9 cellular contexts compared by ENCODE assay signal in the genomic region with DNA sequence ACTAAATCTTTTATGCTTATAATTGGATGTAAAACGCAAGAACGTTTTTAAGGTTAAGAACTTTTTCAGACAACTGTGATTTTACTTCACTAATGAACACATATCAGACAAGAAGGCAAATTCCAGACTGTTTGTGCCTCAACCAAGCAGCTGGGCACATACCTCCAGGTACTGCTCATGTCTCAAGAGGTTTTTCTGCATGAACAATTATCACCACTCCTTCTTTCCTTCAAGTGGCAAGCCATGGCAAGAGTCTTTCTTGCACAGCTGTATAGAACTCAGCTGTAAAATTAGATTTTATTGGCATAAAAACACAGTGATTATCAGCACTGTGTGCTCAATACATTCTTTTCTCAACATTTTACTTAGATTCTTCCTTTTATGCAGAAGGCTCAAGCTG.
DNase-seq lines count a peak whose midpoint lies in the region; ATAC-seq and TF ChIP-seq lines count a peak whose summit lies in the region.
"Had no signal": no experiment of that assay in that cellular context is flagged by ENCODE, and none has a peak within 500 bp of the region (broad histone marks: within the 10 kb centered on the region; RNA-seq: fewer than 3 reads in every experiment).

No MANE protein-coding gene starts in this region.

- peaks cover 82% of the 10 kb centered on the region for H3K4me1 Mint-ChIP-seq in activated CD4-positive, alpha-beta T cell treated with anti-CD3 and anti-CD28 coated beads, Interleukin-2, amount 10 ng/mL, durations not matched to agents 7 days and 5 days

- no peak overlapping the region for H3K4me3 ChIP-seq in liver (ENCODE audit: low read depth in 1 of 3, low read length in 3 of 3)
- H3K4me3 ChIP-seq in adrenal gland, result no peak overlapping the region
- H3K4me3 ChIP-seq: ovary had no signal

- no peak for TF ChIP-seq CTCF in liver (IDR thresholded peaks at IDR 0.05; ENCODE audit: low read depth, low read length, missing input control)
- TF ChIP-seq CTCF in adrenal gland (IDR thresholded peaks at IDR 0.05), result no peak

- CTCF ChIA-PET in activated CD4-positive, alpha-beta T cell treated with anti-CD3 and anti-CD28 coated beads, Interleukin-2, amount 10 ng/mL, durations not matched to agents 7 days and 5 days (lab: Charles Lee), result interaction anchor here (0.6 to 1.3 kb wide), 3 partner anchors 11 to 54 kb away, joined by 3 to 4 read pairs (median 3); no protein-coding TSS in a partner anchor

- H3K27me3 ChIP-seq in liver (ENCODE audit: control insufficient read depth in 4 of 4, insufficient read depth in 4 of 4, low read length in 3 of 4), result no peaks in the 10 kb centered on the region
- no peaks in the 10 kb centered on the region for H3K27me3 ChIP-seq in adrenal gland
- H3K27me3 ChIP-seq: ovary had no signal

- peaks cover 20 to 46% (median 42%) of the 10 kb centered on the region in 4 donors for H3K4me1 ChIP-seq in liver (ENCODE audit: control insufficient read depth in 4 of 4, insufficient read depth in 4 of 4, low read length in 3 of 4)
- peaks cover 5 to 80% of the 10 kb centered on the region in 2 donors for H3K4me1 ChIP-seq in adrenal gland (replicated peaks in 1 of 2)

- no peaks in the 10 kb centered on the region for H3K9me3 ChIP-seq in liver (ENCODE audit: control insufficient read depth in 4 of 4, low read length in 3 of 4)
- no peaks in the 10 kb centered on the region for H3K9me3 ChIP-seq in adrenal gland (replicated peaks in 1 of 3)
- H3K9me3 ChIP-seq: ovary had no signal

- H3K27ac Mint-ChIP-seq in activated CD4-positive, alpha-beta T cell treated with anti-CD3 and anti-CD28 coated beads, Interleukin-2, amount 10 ng/mL, durations not matched to agents 7 days and 5 days, result no peak overlapping the region

- 65% methylated on average over 2 of the region's 2 CpGs for WGBS in liver
- WGBS in adrenal gland, 4 donors, result 63 to 78% (median 68%) methylated on average over 2 of the region's 2 CpGs

- no peak overlapping the region for H3K4me3 Mint-ChIP-seq in activated CD4-positive, alpha-beta T cell treated with anti-CD3 and anti-CD28 coated beads, Interleukin-2, amount 10 ng/mL, durations not matched to agents 7 days and 5 days

- peaks cover 5% of the 10 kb centered on the region for H3K27me3 Mint-ChIP-seq in activated CD4-positive, alpha-beta T cell treated with anti-CD3 and anti-CD28 coated beads, Interleukin-2, amount 10 ng/mL, durations not matched to agents 7 days and 5 days

- no peak for DNase-seq in left ventricle myocardium superior
- no peak for DNase-seq in Right ventricle myocardium inferior (ENCODE audit: missing footprints)
- peak; percentile 81 for DNase-seq in amniotic epithelial cell (ENCODE audit: low read depth)
- no peak for DNase-seq in GM19240 (ENCODE audit: insufficient read length, low spot score)
- no peak for DNase-seq in cerebellar nuclear complex (lab: John Stamatoyannopoulos, UW)
- no peak for DNase-seq in adrenal gland
- DNase-seq in activated CD4-positive, alpha-beta T cell treated with anti-CD3 and anti-CD28 coated beads, Interleukin-2, amount 10 ng/mL, durations not matched to agents 7 days and 5 days, result no peak
- DNase-seq: ovary had no signal

- TF ChIP-seq RAD21 in liver (IDR thresholded peaks at IDR 0.05), result no peak

- peaks cover 20% of the 10 kb centered on the region for H3K36me3 Mint-ChIP-seq in activated CD4-positive, alpha-beta T cell treated with anti-CD3 and anti-CD28 coated beads, Interleukin-2, amount 10 ng/mL, durations not matched to agents 7 days and 5 days (ENCODE audit: low read depth)

- H3K9ac ChIP-seq in liver (ENCODE audit: low read depth in 1 of 2, low read length in 2 of 2), result peak overlapping the region in 1 of 2 donors; percentile 63

- intact Hi-C loops in left ventricle myocardium superior (cut with micrococcal nuclease) (no loop called here), Right ventricle myocardium inferior (cut with DNase I) (no loop called here), adrenal gland (cut with DNase I) (no loop called here)

- TF ChIP-seq POLR2A in adrenal gland (IDR thresholded peaks at IDR 0.05), result no peak

- POLR2A ChIA-PET in activated CD4-positive, alpha-beta T cell treated with anti-CD3 and anti-CD28 coated beads, Interleukin-2, amount 10 ng/mL, durations not matched to agents 7 days and 5 days (lab: Charles Lee), result no interaction called here

- H3K9me3 Mint-ChIP-seq in activated CD4-positive, alpha-beta T cell treated with anti-CD3 and anti-CD28 coated beads, Interleukin-2, amount 10 ng/mL, durations not matched to agents 7 days and 5 days, result peaks cover 2% of the 10 kb centered on the region

- ATAC-seq in left ventricle myocardium superior (peak; percentile 5), Right ventricle myocardium inferior (no peak)

- peak overlapping the region; percentile 52 to 61 for H3K27ac ChIP-seq in liver (ENCODE audit: low read depth in 1 of 2, low read length in 2 of 2)
- no peak overlapping the region for H3K27ac ChIP-seq in adrenal gland
- H3K27ac ChIP-seq: ovary had no signal

- no peaks in the 10 kb centered on the region for H3K36me3 ChIP-seq in liver (ENCODE audit: control insufficient read depth in 4 of 4, insufficient read depth in 3 of 4, low read depth in 1 of 4, low read length in 3 of 4)
- no peaks in the 10 kb centered on the region for H3K36me3 ChIP-seq in adrenal gland (replicated peaks in 1 of 2)
- H3K36me3 ChIP-seq: ovary had no signal

TF ChIP-seq in liver, 16 proteins besides CTCF, POLR2A, EP300 and RAD21:
- TF ChIP-seq TAF1 (conservative IDR thresholded peaks at IDR 0.05) (no peak), SP1 (IDR thresholded peaks at IDR 0.05) (no peak), EGR1 (IDR thresholded peaks at IDR 0.05; ENCODE audit: low read depth in 2 of 2) (no peak), YY1 (IDR thresholded peaks at IDR 0.05) (no peak)

Comparison
In these comparisons a context has a peak if more than half of its experiments do, and no peak if none do; other contexts are left out.
1. H3K27ac ChIP-seq: peak in liver (2 of 2); none in adrenal gland (0 of 5).